ENCODE assay signal across 8 cellular contexts in genomic region chr3:42502429-42503250, GRCh38. TPM values are rescaled to one million over a fixed set of nuclear protein-coding genes. Genes with fewer than 3 reads are reported as not detected.
DNase-seq lines count a peak whose midpoint lies in the region; TF ChIP-seq lines count a peak whose summit lies in the region.

TSS of gene VIPR1 (plus strand) at chr3:42502643. CDS start at chr3:42502736, 93 bp downstream.

- no peak within 1 kb of the TSS for H3K27ac ChIP-seq in skeletal muscle tissue (ENCODE audit: low read depth, low read length)

- TF ChIP-seq CTCF in GM10266 (IDR thresholded peaks at IDR 0.05; ENCODE audit: control insufficient read depth, insufficient read depth, low read depth, missing control alignments) (no peak), HFFc6 (IDR thresholded peaks at IDR 0.05) (no peak)

- H3K4me3 ChIP-seq in iPS-11a (ENCODE audit: low read depth, low read length) (peak within 1 kb of the TSS; percentile 50), skeletal muscle tissue (ENCODE audit: low read length in 3 of 3) (peak within 1 kb of the TSS; percentile 61 to 62 (median 62))

- DNase-seq in GM10266 (ENCODE audit: extremely low spot score) (peak; percentile 89), HFFc6 (no peak), NCI-H1092 treated with DMSO at 0.1 percent for 48 hours (lab: John Stamatoyannopoulos, UW) (peak; percentile 28), T1000 (lab: John Stamatoyannopoulos, UW) (peak; percentile 14), astrocyte of the hippocampus (ENCODE audit: low read depth, low spot score) (peak; percentile 73), H4 (ENCODE audit: low spot score) (no peak)

- peaks cover 41 to 60% (median 51%) of the 10 kb centered on the region in 3 donors for H3K27me3 ChIP-seq in skeletal muscle tissue (ENCODE audit: control insufficient read depth in 3 of 3, insufficient read depth in 3 of 3, low read length in 3 of 3)

- no peaks in the 10 kb centered on the region for H3K36me3 Mint-ChIP-seq in HFFc6 (ENCODE audit: low read depth)

- H3K27ac Mint-ChIP-seq in HFFc6, result no peak within 1 kb of the TSS

- no peaks in the 10 kb centered on the region for H3K9me3 Mint-ChIP-seq in HFFc6

- peaks cover 11% of the 10 kb centered on the region for H3K4me1 Mint-ChIP-seq in HFFc6 (ENCODE audit: low read depth)

- no peaks in the 10 kb centered on the region for H3K9me3 ChIP-seq in skeletal muscle tissue (ENCODE audit: control insufficient read depth in 3 of 3, low read length in 3 of 3)

- peak within 1 kb of the TSS; percentile 38 to 50 (median 43) for H3K9ac ChIP-seq in skeletal muscle tissue (ENCODE audit: low read depth in 1 of 3, low read length in 3 of 3)

- H3K27me3 Mint-ChIP-seq in HFFc6 (ENCODE audit: insufficient read depth), result peaks cover 29% of the 10 kb centered on the region

- no peaks in the 10 kb centered on the region for H3K36me3 ChIP-seq in skeletal muscle tissue (ENCODE audit: control insufficient read depth in 3 of 3, insufficient read depth in 3 of 3, low read length in 3 of 3)

- peaks cover 12 to 20% (median 12%) of the 10 kb centered on the region in 3 donors for H3K4me1 ChIP-seq in skeletal muscle tissue (ENCODE audit: control insufficient read depth in 3 of 3, insufficient read depth in 3 of 3, low read length in 3 of 3)

- H3K4me3 Mint-ChIP-seq in HFFc6, result peak within 1 kb of the TSS; percentile 33; the same call in 1 of the 2 replicates

RNA-seq across cellular contexts. Expression of gene VIPR1, which starts in this region (rescaled TPM):
- not detected for total RNA-seq in HFFc6 (2021; fragmentation: NEBNext Ultra II Directional; extraction: Animal tissue kit (Norgen Biotek cat#: 25700))
- total RNA-seq in skeletal muscle tissue, result 1.6 TPM
- total RNA-seq in H4 (2014; rRNA removed; shearing (Covaris generic)), result not detected in 2 replicates

Comparison
In these comparisons a context has a peak if more than half of its experiments do, and no peak if none do; other contexts are left out.
1. DNase-seq: peak in GM10266 (single experiment), NCI-H1092 treated with DMSO at 0.1 percent for 48 hours (single experiment), T1000 (single experiment) and astrocyte of the hippocampus (single experiment); none in HFFc6 (single experiment) and H4 (single experiment).